8 cellular contexts compared by ENCODE assay signal in genomic region chr5:88675159-88675757, GRCh38.
DNase-seq lines count a peak whose midpoint lies in the region; ATAC-seq and TF ChIP-seq lines count a peak whose summit lies in the region.

No MANE protein-coding gene starts in this region.

- peak overlapping the region; percentile 82 for H3K4me3 ChIP-seq in neural cell (ENCODE audit: low read length)

- DNase-seq in NCI-H1092 treated with DMSO at 0.1 percent for 48 hours (lab: John Stamatoyannopoulos, UW) (peak; percentile 80), NCI-H1092 (lab: John Stamatoyannopoulos, UW) (no peak), NCI-H748 treated with DMSO at 0.1 percent for 48 hours (lab: John Stamatoyannopoulos, UW) (peak; percentile 77), SKM-1 treated with dmso at 0.1 percent for 144 hours (lab: John Stamatoyannopoulos, UW; ENCODE audit: unreplicated experiment) (no peak), AG20443 (ENCODE audit: low spot score) (no peak)

- H3K9me3 ChIP-seq in neural cell (ENCODE audit: low read length), result no peaks in the 10 kb centered on the region

- no peaks in the 10 kb centered on the region for H3K9me3 Mint-ChIP-seq in dendritic cell treated with granulocyte-macrophage colony-stimulating factor and Interleukin-4, amounts not matched to agents 40 ng/mL and 50 ng/mL, for 4 days

- TF ChIP-seq CTCF in neural cell (IDR thresholded peaks at IDR 0.05; ENCODE audit: poor library complexity, severe bottlenecking), result no peak

- H3K27me3 ChIP-seq in neural cell (ENCODE audit: insufficient read depth, low read depth, low read length), result no peaks in the 10 kb centered on the region

- no peaks in the 10 kb centered on the region for H3K36me3 ChIP-seq in neural cell (ENCODE audit: insufficient read depth, low read length)

- peak overlapping the region; percentile 100 for H3K27ac ChIP-seq in neural cell (ENCODE audit: low read length)

- H3F3A ChIP-seq in neural cell (ENCODE audit: insufficient read depth, low read length, poor library complexity, severe bottlenecking), result peaks cover 6% of the 10 kb centered on the region

- intact Hi-C loops in dendritic cell treated with granulocyte-macrophage colony-stimulating factor and Interleukin-4, amounts not matched to agents 40 ng/mL and 50 ng/mL, for 4 days (cut with micrococcal nuclease), result loop anchor here (10.0 kb wide), 1 partner anchor 410 kb away; the partner anchor contains the start of gene TMEM161B

- TF ChIP-seq EP300 in neural cell (conservative IDR thresholded peaks at IDR 0.05; ENCODE audit: poor library complexity, severe bottlenecking), result no peak

- H2AFZ ChIP-seq in neural cell (ENCODE audit: low read depth, low read length), result no peak overlapping the region

- peak; percentile 23 for ATAC-seq in HG02642 (IDR thresholded peaks at IDR 0.05; ENCODE audit: poor library complexity, unreplicated experiment)

- peak overlapping the region; percentile 71 for H3K4me2 ChIP-seq in neural cell (ENCODE audit: low read length)

- no peak for TF ChIP-seq RAD21 in neural cell (conservative IDR thresholded peaks at IDR 0.05)

- H3K9ac ChIP-seq in neural cell (ENCODE audit: low read length), result peak overlapping the region; percentile 96

- H3K27me3 Mint-ChIP-seq in dendritic cell treated with granulocyte-macrophage colony-stimulating factor and Interleukin-4, amounts not matched to agents 40 ng/mL and 50 ng/mL, for 4 days, result peaks cover 87% of the 10 kb centered on the region

- peaks cover 90% of the 10 kb centered on the region for H3K79me2 ChIP-seq in neural cell (replicated peaks; ENCODE audit: insufficient read depth, low read length)

- peak overlapping the region; percentile 83 for H3K4me3 Mint-ChIP-seq in dendritic cell treated with granulocyte-macrophage colony-stimulating factor and Interleukin-4, amounts not matched to agents 40 ng/mL and 50 ng/mL, for 4 days

- H3K27ac Mint-ChIP-seq in dendritic cell treated with granulocyte-macrophage colony-stimulating factor and Interleukin-4, amounts not matched to agents 40 ng/mL and 50 ng/mL, for 4 days, result no peak overlapping the region

- H3K36me3 Mint-ChIP-seq in dendritic cell treated with granulocyte-macrophage colony-stimulating factor and Interleukin-4, amounts not matched to agents 40 ng/mL and 50 ng/mL, for 4 days (ENCODE audit: low read depth), result no peaks in the 10 kb centered on the region

- H3K4me1 Mint-ChIP-seq in dendritic cell treated with granulocyte-macrophage colony-stimulating factor and Interleukin-4, amounts not matched to agents 40 ng/mL and 50 ng/mL, for 4 days (ENCODE audit: low read depth), result peaks cover 63% of the 10 kb centered on the region

- H3K9me2 ChIP-seq in neural cell (ENCODE audit: insufficient read depth, low read length), result no peaks in the 10 kb centered on the region

- no peaks in the 10 kb centered on the region for H4K20me1 ChIP-seq in neural cell (ENCODE audit: insufficient read depth)

TF ChIP-seq in neural cell, 6 proteins besides CTCF, POLR2A, EP300 and RAD21:
- no peak for TF ChIP-seq SMC3 (conservative IDR thresholded peaks at IDR 0.05; ENCODE audit: poor library complexity)
- TF ChIP-seq TAF1 (IDR thresholded peaks at IDR 0.05; ENCODE audit: low read depth), result peak; percentile 90
- no peak for TF ChIP-seq EZH2 (IDR thresholded peaks at IDR 0.05; ENCODE audit: borderline replicate concordance, insufficient read depth, low read length, poor library complexity, severe bottlenecking)
- peak; percentile 12 for TF ChIP-seq MXI1 (conservative IDR thresholded peaks at IDR 0.05; ENCODE audit: poor library complexity, severe bottlenecking)
- peak; percentile 17 for TF ChIP-seq REST (IDR thresholded peaks at IDR 0.05; ENCODE audit: borderline replicate concordance)
- TF ChIP-seq POLR2AphosphoS5 (IDR thresholded peaks at IDR 0.05), result peak; percentile 56

Comparison
In these comparisons a context has a peak if more than half of its experiments do, and no peak if none do; other contexts are left out.
1. DNase-seq: peak in NCI-H1092 treated with DMSO at 0.1 percent for 48 hours (single experiment) and NCI-H748 treated with DMSO at 0.1 percent for 48 hours (single experiment); none in NCI-H1092 (single experiment), SKM-1 treated with dmso at 0.1 percent for 144 hours (single experiment) and AG20443 (single experiment).